In genomic region chr4:159547645-159548308, GRCh38 we compare ENCODE assay signal across 21 cellular contexts.
DNase-seq lines count a peak whose midpoint lies in the region; ATAC-seq and TF ChIP-seq lines count a peak whose summit lies in the region.
"Had no signal": no experiment of that assay in that cellular context is flagged by ENCODE, and none has a peak within 500 bp of the region (broad histone marks: within the 10 kb centered on the region; RNA-seq: fewer than 3 reads in every experiment).

No MANE protein-coding gene starts in this region.

- no peaks in the 10 kb centered on the region for H3K79me2 ChIP-seq in PC-3 (ENCODE audit: low read length)
- no peaks in the 10 kb centered on the region for H3K79me2 ChIP-seq in mammary epithelial cell (ENCODE audit: insufficient read depth, low read length)
- H3K79me2 ChIP-seq in MM.1S (ENCODE audit: low read length), result no peaks in the 10 kb centered on the region
- H3K79me2 ChIP-seq: parathyroid adenoma had no signal

- no peak overlapping the region for H3K4me2 ChIP-seq in PC-3 (ENCODE audit: low read length)
- peak overlapping the region; percentile 30 for H3K4me2 ChIP-seq in mammary epithelial cell (ENCODE audit: insufficient read depth, low read depth, low read length)
- no peak overlapping the region for H3K4me2 ChIP-seq in MM.1S (ENCODE audit: low read depth, low read length)

- 100% methylated on average over 1 of the region's 1 CpG for WGBS in mammary epithelial cell (ENCODE audit: low coverage, missing lambda C conversion rate)

- in situ Hi-C loops in mammary epithelial cell (cut with MboI; ENCODE audit: low sequenced_read_pairs in 2 of 2), result no loop called here

- no peaks in the 10 kb centered on the region for H3K4me1 Mint-ChIP-seq in stimulated activated naive B cell treated with anti-CD40 and anti-IgM and Interleukin-4, amounts not matched to agents 10 μg/mL and 1 μg/mL and 100 μg/mL, for 72 hours
- H3K4me1 Mint-ChIP-seq: activated CD4-positive, alpha-beta T cell treated with anti-CD3 and anti-CD28 coated beads, Interleukin-2, amount 10 ng/mL, durations not matched to agents 7 days and 5 days; naive B cell; stimulated activated effector memory CD8-positive, alpha-beta T cell treated with anti-CD3 and anti-CD28 coated beads, Interleukin-12 subunit alpha, Interleukin-12 subunit beta, amount 100 ng/mL, for 72 hours had no signal

- dilution Hi-C loops in mammary epithelial cell (cut with HindIII; ENCODE audit: low sequenced_read_pairs), result no loop called here

- H3K27me3 Mint-ChIP-seq in stimulated activated naive B cell treated with anti-CD40 and anti-IgM and Interleukin-4, amounts not matched to agents 10 μg/mL and 1 μg/mL and 100 μg/mL, for 72 hours, result peaks cover 0 to 4% of the 10 kb centered on the region in 2 donors
- H3K27me3 Mint-ChIP-seq: activated CD4-positive, alpha-beta T cell treated with anti-CD3 and anti-CD28 coated beads, Interleukin-2, amount 10 ng/mL, durations not matched to agents 7 days and 5 days had no signal

- peaks cover 0 to 2% of the 10 kb centered on the region in 2 donors for H3K9me3 Mint-ChIP-seq in stimulated activated naive B cell treated with anti-CD40 and anti-IgM and Interleukin-4, amounts not matched to agents 10 μg/mL and 1 μg/mL and 100 μg/mL, for 72 hours
- H3K9me3 Mint-ChIP-seq: activated CD4-positive, alpha-beta T cell treated with anti-CD3 and anti-CD28 coated beads, Interleukin-2, amount 10 ng/mL, durations not matched to agents 7 days and 5 days; activated T-helper 2 cell treated with anti-CD3 and anti-CD28 coated beads, Interferon-gamma antibody, Interleukin-2, Interleukin-4, amounts not matched to agents 10 μg/mL and 5 μg/mL and 100 μg/mL, durations not matched to agents 14 hours and 24 hours and 36 hours; stimulated activated effector memory CD8-positive, alpha-beta T cell treated with anti-CD3 and anti-CD28 coated beads, Interleukin-12 subunit alpha, Interleukin-12 subunit beta, amount 100 ng/mL, for 72 hours had no signal

- intact Hi-C loops in PC-3 (cut with micrococcal nuclease) (no loop called here), mammary epithelial cell (cut with micrococcal nuclease) (no loop called here)

- H3K4me3 ChIP-seq in PC-3 (ENCODE audit: low read length) (no peak overlapping the region), mammary epithelial cell (replicated peaks in 1 of 3; ENCODE audit: insufficient read depth in 1 of 3, low read depth in 2 of 3, low read length in 3 of 3) (no peak overlapping the region), MM.1S (ENCODE audit: low read length) (no peak overlapping the region)
- H3K4me3 ChIP-seq: testis had no signal

- H3K4me1 ChIP-seq in PC-3 (ENCODE audit: insufficient read depth, low read length), result no peaks in the 10 kb centered on the region
- peaks cover 24% of the 10 kb centered on the region for H3K4me1 ChIP-seq in mammary epithelial cell (ENCODE audit: insufficient read depth, low read length)
- H3K4me1 ChIP-seq in MM.1S (ENCODE audit: low read length), result no peaks in the 10 kb centered on the region
- H3K4me1 ChIP-seq: parathyroid adenoma, testis had no signal

- BruUV-seq in PC-3 (replicated peaks; lab: Mats Ljungman, UMichigan) (no TSS peak), mammary epithelial cell (replicated peaks; lab: Mats Ljungman, UMichigan) (no TSS peak)

- H3F3A ChIP-seq in PC-3 (ENCODE audit: low read length, unreplicated experiment) (no peaks in the 10 kb centered on the region), MM.1S (ENCODE audit: insufficient read depth, low read length) (no peaks in the 10 kb centered on the region)

- peak; percentile 57 for DNase-seq in ELR (ENCODE audit: low read depth)
- peak; percentile 25 for DNase-seq in PC-3
- DNase-seq in mammary epithelial cell, result peak; percentile 74
- DNase-seq in myocyte (ENCODE audit: low read depth), result peak; percentile 24
- no peak for DNase-seq in stimulated activated naive B cell treated with anti-CD40 and anti-IgM and Interleukin-4, amounts not matched to agents 10 μg/mL and 1 μg/mL and 100 μg/mL, for 72 hours
- DNase-seq in MM.1S, result no peak
- no peak for DNase-seq in AG08396 (ENCODE audit: low spot score)
- DNase-seq: ACHN; activated CD4-positive, alpha-beta T cell treated with anti-CD3 and anti-CD28 coated beads, Interleukin-2, amount 10 ng/mL, durations not matched to agents 7 days and 5 days; activated CD8-positive, alpha-beta memory T cell treated with anti-CD3 and anti-CD28 coated beads, Interleukin-2, amount 50 U/mL, for 4 hours; DMS153; left cardiac atrium; mesenchymal stem cell; naive B cell; NCI-H1417 treated with DMSO at 0.1 percent for 48 hours; NCI-H526; testis had no signal

- no peak overlapping the region for H3K27ac Mint-ChIP-seq in stimulated activated naive B cell treated with anti-CD40 and anti-IgM and Interleukin-4, amounts not matched to agents 10 μg/mL and 1 μg/mL and 100 μg/mL, for 72 hours
- H3K27ac Mint-ChIP-seq: activated CD4-positive, alpha-beta T cell treated with anti-CD3 and anti-CD28 coated beads, Interleukin-2, amount 10 ng/mL, durations not matched to agents 7 days and 5 days; activated T-helper 2 cell treated with anti-CD3 and anti-CD28 coated beads, Interferon-gamma antibody, Interleukin-2, Interleukin-4, amounts not matched to agents 10 μg/mL and 5 μg/mL and 100 μg/mL, durations not matched to agents 14 hours and 24 hours and 36 hours; naive B cell; stimulated activated effector memory CD8-positive, alpha-beta T cell treated with anti-CD3 and anti-CD28 coated beads, Interleukin-12 subunit alpha, Interleukin-12 subunit beta, amount 100 ng/mL, for 72 hours had no signal

- TF ChIP-seq CTCF in PC-3 (conservative IDR thresholded peaks at IDR 0.05; ENCODE audit: low read depth, low read length), result no peak
- no peak for TF ChIP-seq CTCF in mammary epithelial cell (conservative IDR thresholded peaks at IDR 0.05 in 1 of 2, IDR thresholded peaks at IDR 0.05 in 1 of 2; ENCODE audit: extremely low read depth in 1 of 2, insufficient read depth in 1 of 2, low read depth in 1 of 2, low read length in 2 of 2)
- TF ChIP-seq CTCF in MM.1S (IDR thresholded peaks at IDR 0.05; ENCODE audit: low read length), result no peak

- no peak overlapping the region for H3K4me3 Mint-ChIP-seq in stimulated activated naive B cell treated with anti-CD40 and anti-IgM and Interleukin-4, amounts not matched to agents 10 μg/mL and 1 μg/mL and 100 μg/mL, for 72 hours
- H3K4me3 Mint-ChIP-seq: activated CD4-positive, alpha-beta T cell treated with anti-CD3 and anti-CD28 coated beads, Interleukin-2, amount 10 ng/mL, durations not matched to agents 7 days and 5 days; naive B cell; stimulated activated effector memory CD8-positive, alpha-beta T cell treated with anti-CD3 and anti-CD28 coated beads, Interleukin-12 subunit alpha, Interleukin-12 subunit beta, amount 100 ng/mL, for 72 hours had no signal

- CTCF ChIA-PET in PC-3 (lab: Charles Lee), result no interaction called here
- CTCF ChIA-PET in mammary epithelial cell (lab: Charles Lee; ENCODE audit: low non-redundant PET), result no interaction called here

- H3K36me3 ChIP-seq in PC-3 (ENCODE audit: low read depth, low read length), result no peaks in the 10 kb centered on the region
- H3K36me3 ChIP-seq in mammary epithelial cell (ENCODE audit: insufficient read depth, low read length), result no peaks in the 10 kb centered on the region
- no peaks in the 10 kb centered on the region for H3K36me3 ChIP-seq in MM.1S (replicated peaks; ENCODE audit: insufficient read depth, low read length)

- H3K27ac ChIP-seq in PC-3 (ENCODE audit: low read length), result no peak overlapping the region
- H3K27ac ChIP-seq in mammary epithelial cell (ENCODE audit: insufficient read depth, low read depth, low read length), result peak overlapping the region; percentile 53
- H3K27ac ChIP-seq in MM.1S (ENCODE audit: low read length), result no peak overlapping the region
- H3K27ac ChIP-seq: parathyroid adenoma, testis had no signal

- H4K20me1 ChIP-seq in PC-3 (ENCODE audit: low read length), result no peaks in the 10 kb centered on the region
- H4K20me1 ChIP-seq in mammary epithelial cell (ENCODE audit: insufficient read depth, low read length), result no peaks in the 10 kb centered on the region
- no peaks in the 10 kb centered on the region for H4K20me1 ChIP-seq in MM.1S (ENCODE audit: insufficient read depth, low read length)

- POLR2A ChIA-PET in PC-3 (lab: Charles Lee; ENCODE audit: unreplicated experiment), result no interaction called here

- H2AFZ ChIP-seq in PC-3 (ENCODE audit: low read length) (no peak overlapping the region), mammary epithelial cell (ENCODE audit: low read depth, low read length) (no peak overlapping the region), MM.1S (ENCODE audit: low read length) (no peak overlapping the region)
- H2AFZ ChIP-seq: parathyroid adenoma had no signal

- H3K9me3 ChIP-seq in PC-3 (ENCODE audit: low read length) (no peaks in the 10 kb centered on the region), mammary epithelial cell (replicated peaks; ENCODE audit: insufficient read depth, low read length) (no peaks in the 10 kb centered on the region), MM.1S (replicated peaks; ENCODE audit: insufficient read depth, low read length) (no peaks in the 10 kb centered on the region)
- H3K9me3 ChIP-seq: testis had no signal

- H3K27me3 ChIP-seq in PC-3 (ENCODE audit: low read length) (no peaks in the 10 kb centered on the region), mammary epithelial cell (ENCODE audit: insufficient read depth, low read length) (no peaks in the 10 kb centered on the region), MM.1S (replicated peaks; ENCODE audit: insufficient read depth, low read length) (no peaks in the 10 kb centered on the region)
- H3K27me3 ChIP-seq: testis had no signal

- ATAC-seq in PC-3 (no peak), GM18519 (IDR thresholded peaks at IDR 0.05; ENCODE audit: low FRiP score, unreplicated experiment) (no peak)
- ATAC-seq in stimulated activated naive B cell treated with anti-CD40 and anti-IgM and Interleukin-4, amounts not matched to agents 10 μg/mL and 1 μg/mL and 100 μg/mL, for 72 hours (replicated peaks), result no peak
- ATAC-seq: stimulated activated effector memory CD8-positive, alpha-beta T cell treated with anti-CD3 and anti-CD28 coated beads, Interleukin-12 subunit alpha, Interleukin-12 subunit beta, amount 100 ng/mL, for 72 hours had no signal

- H3K36me3 Mint-ChIP-seq in stimulated activated naive B cell treated with anti-CD40 and anti-IgM and Interleukin-4, amounts not matched to agents 10 μg/mL and 1 μg/mL and 100 μg/mL, for 72 hours, result no peaks in the 10 kb centered on the region
- H3K36me3 Mint-ChIP-seq: naive B cell; stimulated activated effector memory CD8-positive, alpha-beta T cell treated with anti-CD3 and anti-CD28 coated beads, Interleukin-12 subunit alpha, Interleukin-12 subunit beta, amount 100 ng/mL, for 72 hours had no signal

- H3K9ac ChIP-seq in PC-3 (ENCODE audit: low read length) (no peak overlapping the region), mammary epithelial cell (ENCODE audit: insufficient read depth, low read length) (no peak overlapping the region), MM.1S (ENCODE audit: low read length) (no peak overlapping the region)
- H3K9ac ChIP-seq: parathyroid adenoma had no signal

- no peaks in the 10 kb centered on the region for H3K9me2 ChIP-seq in PC-3 (replicated peaks; ENCODE audit: low read length)
- no peaks in the 10 kb centered on the region for H3K9me2 ChIP-seq in MM.1S (replicated peaks; ENCODE audit: insufficient read depth, low read length)

Comparison
In these comparisons a context has a peak if more than half of its experiments do, and no peak if none do; other contexts are left out.
1. DNase-seq: peak in ELR (single experiment), PC-3 (single experiment), mammary epithelial cell (single experiment) and myocyte (single experiment); none in stimulated activated naive B cell treated with anti-CD40 and anti-IgM and Interleukin-4, amounts not matched to agents 10 μg/mL and 1 μg/mL and 100 μg/mL, for 72 hours (single experiment), MM.1S (single experiment) and AG08396 (single experiment).